ENCODE assay signal across 29 cellular contexts in genomic region chr10:83448013-83448412, GRCh38.
"Had no signal": no experiment of that assay in that cellular context is flagged by ENCODE, and none has a peak within 500 bp of the region (broad histone marks: within the 10 kb centered on the region; RNA-seq: fewer than 3 reads in every experiment).

No MANE protein-coding gene starts in this region.

- H3K4me2 ChIP-seq: smooth muscle cell had no signal

- H3K4me3 Mint-ChIP-seq: naive thymus-derived CD4-positive, alpha-beta T cell; natural killer cell; nephron; stimulated activated memory B cell treated with anti-CD40 and anti-IgM and Interleukin-4, amounts not matched to agents 10 μg/mL and 1 μg/mL and 100 μg/mL, for 72 hours; stimulated activated naive CD8-positive, alpha-beta T cell treated with anti-CD3 and anti-CD28 coated beads, Interleukin-15, amount 100 ng/mL, for 72 hours; type B pancreatic cell had no signal

- H3K27me3 ChIP-seq: neutrophil, pancreas, spleen, suprapubic skin, testis, tibial artery, transverse colon, upper lobe of right lung, uterus had no signal

- DNase-seq: naive thymus-derived CD4-positive, alpha-beta T cell; natural killer cell; nucleus accumbens; pancreas; psoas muscle; right cardiac atrium; spleen; stimulated activated CD4-positive, alpha-beta T cell treated with anti-CD3 and anti-CD28 coated beads, Interleukin-12 subunit alpha, Interleukin-12 subunit beta, amount 100 ng/mL, for 4 hours; stimulated activated CD4-positive, alpha-beta T cell treated with anti-CD3 and anti-CD28 coated beads, Interleukin-1b, Interleukin-23, amount 100 ng/mL, for 48 hours; stimulated activated CD4-positive, alpha-beta T cell treated with anti-CD3 and anti-CD28 coated beads, Interleukin-4, amount 100 ng/mL, for 1 hour; stimulated activated CD4-positive, alpha-beta T cell treated with anti-CD3 and anti-CD28 coated beads, Interleukin-4, amount 100 ng/mL, for 4 hours; stimulated activated CD8-positive, alpha-beta memory T cell treated with anti-CD3 and anti-CD28 coated beads, Interleukin-4, amount 100 ng/mL, for 48 hours; stimulated activated naive CD4-positive, alpha-beta T cell; stimulated activated naive CD8-positive, alpha-beta T cell treated with anti-CD3 and anti-CD28 coated beads, Interleukin-15, amount 100 ng/mL, for 72 hours; stimulated activated naive CD8-positive, alpha-beta T cell treated with anti-CD3 and anti-CD28 coated beads, Interleukin-15, Interleukin-2, amounts not matched to agents 100 U/mL and 50 U/mL, for 24 hours; substantia nigra; testis; tibial artery; transverse colon; upper lobe of right lung; uterus had no signal

- H3K9me3 Mint-ChIP-seq: type B pancreatic cell had no signal

- H3K9me3 ChIP-seq: neutrophil, pancreas, psoas muscle, spleen, suprapubic skin, testis, tibial artery, transverse colon, upper lobe of right lung, uterus had no signal

- H3K27ac ChIP-seq: neutrophil, pancreas, psoas muscle, skin epidermis, spleen, suprapubic skin, testis, tibial artery, transverse colon, upper lobe of right lung, uterus had no signal

- H3K27me3 Mint-ChIP-seq: naive thymus-derived CD4-positive, alpha-beta T cell; stimulated activated memory B cell treated with anti-CD40 and anti-IgM and Interleukin-4, amounts not matched to agents 10 μg/mL and 1 μg/mL and 100 μg/mL, for 72 hours; stimulated activated naive CD8-positive, alpha-beta T cell treated with anti-CD3 and anti-CD28 coated beads, Interleukin-15, amount 100 ng/mL, for 72 hours; type B pancreatic cell had no signal

- H3K4me1 Mint-ChIP-seq: naive thymus-derived CD4-positive, alpha-beta T cell; natural killer cell; nephron; stimulated activated memory B cell treated with anti-CD40 and anti-IgM and Interleukin-4, amounts not matched to agents 10 μg/mL and 1 μg/mL and 100 μg/mL, for 72 hours; stimulated activated naive CD8-positive, alpha-beta T cell treated with anti-CD3 and anti-CD28 coated beads, Interleukin-15, amount 100 ng/mL, for 72 hours had no signal

- FAIRE-seq: pancreas had no signal

- H3K36me3 ChIP-seq: neutrophil, pancreas, spleen, suprapubic skin, tibial artery, transverse colon, upper lobe of right lung, uterus had no signal

- ATAC-seq: naive thymus-derived CD4-positive, alpha-beta T cell; natural killer cell; pancreas; psoas muscle; right cardiac atrium; sciatic nerve; stimulated activated memory B cell treated with anti-CD40 and anti-IgM and Interleukin-4, amounts not matched to agents 10 μg/mL and 1 μg/mL and 100 μg/mL, for 72 hours; stimulated activated naive CD8-positive, alpha-beta T cell treated with anti-CD3 and anti-CD28 coated beads, Interleukin-15, amount 100 ng/mL, for 72 hours; stimulated activated naive CD8-positive, alpha-beta T cell treated with anti-CD3 and anti-CD28 coated beads, Interleukin-15, Interleukin-2, amounts not matched to agents 100 U/mL and 50 U/mL, for 24 hours; upper lobe of right lung had no signal

- H3K4me3 ChIP-seq: pancreas, psoas muscle, skin epidermis, smooth muscle cell, spleen, suprapubic skin, testis, tibial artery, transverse colon, upper lobe of right lung, uterus had no signal

- H3K4me1 ChIP-seq: pancreas, psoas muscle, spleen, suprapubic skin, testis, tibial artery, transverse colon, upper lobe of right lung, uterus had no signal

- H3K36me3 Mint-ChIP-seq: naive thymus-derived CD4-positive, alpha-beta T cell; stimulated activated memory B cell treated with anti-CD40 and anti-IgM and Interleukin-4, amounts not matched to agents 10 μg/mL and 1 μg/mL and 100 μg/mL, for 72 hours; type B pancreatic cell had no signal

- H3K27ac Mint-ChIP-seq: naive thymus-derived CD4-positive, alpha-beta T cell; natural killer cell; nephron; stimulated activated memory B cell treated with anti-CD40 and anti-IgM and Interleukin-4, amounts not matched to agents 10 μg/mL and 1 μg/mL and 100 μg/mL, for 72 hours; stimulated activated naive CD8-positive, alpha-beta T cell treated with anti-CD3 and anti-CD28 coated beads, Interleukin-15, amount 100 ng/mL, for 72 hours; type B pancreatic cell had no signal
